In the genomic region with DNA sequence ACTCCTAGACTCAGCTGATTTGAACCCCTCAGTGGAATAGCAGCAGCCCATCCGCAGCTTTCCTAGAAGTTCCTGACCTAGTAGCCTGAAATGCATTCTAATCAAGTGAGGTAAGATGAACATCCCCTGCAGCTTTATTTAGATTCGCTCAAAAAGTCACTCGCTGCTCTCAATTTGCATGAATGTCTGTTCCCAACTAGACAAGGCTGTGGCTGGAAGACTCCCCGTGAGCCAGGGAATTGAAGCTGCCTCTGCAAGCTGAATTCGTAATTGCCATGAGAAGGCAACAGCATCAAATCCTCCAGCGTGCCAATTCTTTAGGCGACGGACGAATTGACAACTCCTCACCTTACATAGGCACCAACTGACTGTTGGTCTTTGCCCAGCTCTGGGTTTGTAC, we compare ENCODE assay signal across 22 cellular contexts. TPM values are rescaled to one million over a fixed set of nuclear protein-coding genes. Genes with fewer than 3 reads are reported as not detected.
"Had no signal": no experiment of that assay in that cellular context is flagged by ENCODE, and none has a peak within 500 bp of the region (broad histone marks: within the 10 kb centered on the region; RNA-seq: fewer than 3 reads in every experiment).

No MANE protein-coding gene starts in this region.

- ATAC-seq: effector memory CD8-positive, alpha-beta T cell; gastrocnemius medialis; left colon; left ventricle myocardium superior; naive thymus-derived CD4-positive, alpha-beta T cell had no signal

- H3K4me1 Mint-ChIP-seq: nephron progenitor cell had no signal

- H3K27me3 Mint-ChIP-seq: dendritic cell treated with granulocyte-macrophage colony-stimulating factor and Interleukin-4, amounts not matched to agents 40 ng/mL and 50 ng/mL, for 4 days had no signal

- H3K4me1 ChIP-seq: esophagus muscularis mucosa, right atrium auricular region, sigmoid colon, stomach, thyroid gland had no signal

- H3K4me3 ChIP-seq: esophagus muscularis mucosa, gastrocnemius medialis, lung, right atrium auricular region, sigmoid colon, skin epidermis, stomach, thyroid gland had no signal

- H3K36me3 Mint-ChIP-seq: naive thymus-derived CD4-positive, alpha-beta T cell; type B pancreatic cell had no signal

- H3K9me3 Mint-ChIP-seq: dendritic cell treated with granulocyte-macrophage colony-stimulating factor and Interleukin-4, amounts not matched to agents 40 ng/mL and 50 ng/mL, for 4 days; effector memory CD8-positive, alpha-beta T cell; nephron progenitor cell; type B pancreatic cell had no signal

- H3K4me3 Mint-ChIP-seq: dendritic cell treated with granulocyte-macrophage colony-stimulating factor and Interleukin-4, amounts not matched to agents 40 ng/mL and 50 ng/mL, for 4 days; effector memory CD8-positive, alpha-beta T cell; naive thymus-derived CD4-positive, alpha-beta T cell; nephron progenitor cell; type B pancreatic cell had no signal

- H3K36me3 ChIP-seq: esophagus muscularis mucosa, gastrocnemius medialis, neutrophil, right atrium auricular region, sigmoid colon, stomach, thyroid gland had no signal

- H3K27ac ChIP-seq: epithelial cell of prostate, esophagus muscularis mucosa, gastrocnemius medialis, neutrophil, right atrium auricular region, sigmoid colon, skin epidermis, stomach, thyroid gland had no signal

- H3K27ac Mint-ChIP-seq: dendritic cell treated with granulocyte-macrophage colony-stimulating factor and Interleukin-4, amounts not matched to agents 40 ng/mL and 50 ng/mL, for 4 days; effector memory CD8-positive, alpha-beta T cell; nephron progenitor cell; type B pancreatic cell had no signal

- H3K27me3 ChIP-seq: esophagus muscularis mucosa, gastrocnemius medialis, right atrium auricular region, sigmoid colon, stomach, thyroid gland had no signal

- DNase-seq: effector memory CD8-positive, alpha-beta T cell; gastrocnemius medialis; left colon; left ventricle myocardium superior; mesenchymal stem cell; naive thymus-derived CD4-positive, alpha-beta T cell; nephron progenitor cell; sigmoid colon; stimulated activated CD4-positive, alpha-beta T cell treated with anti-CD3 and anti-CD28 coated beads, Interleukin-2, amount 100 ng/mL, for 24 hours; stimulated activated CD4-positive, alpha-beta T cell treated with anti-CD3 and anti-CD28 coated beads, Interleukin-4, amount 100 ng/mL, for 4 hours; stimulated activated naive CD4-positive, alpha-beta T cell; stomach; substantia nigra; thyroid gland had no signal

RNA-seq across cellular contexts. Expression of a gene that starts 17.1 kb away (rescaled TPM):
- total RNA-seq: naive thymus-derived CD4-positive, alpha-beta T cell had no signal
- polyA plus RNA-seq: naive thymus-derived CD4-positive, alpha-beta T cell had no signal
